Comparison of ENCODE assay signal across 11 cellular contexts in the genomic region with DNA sequence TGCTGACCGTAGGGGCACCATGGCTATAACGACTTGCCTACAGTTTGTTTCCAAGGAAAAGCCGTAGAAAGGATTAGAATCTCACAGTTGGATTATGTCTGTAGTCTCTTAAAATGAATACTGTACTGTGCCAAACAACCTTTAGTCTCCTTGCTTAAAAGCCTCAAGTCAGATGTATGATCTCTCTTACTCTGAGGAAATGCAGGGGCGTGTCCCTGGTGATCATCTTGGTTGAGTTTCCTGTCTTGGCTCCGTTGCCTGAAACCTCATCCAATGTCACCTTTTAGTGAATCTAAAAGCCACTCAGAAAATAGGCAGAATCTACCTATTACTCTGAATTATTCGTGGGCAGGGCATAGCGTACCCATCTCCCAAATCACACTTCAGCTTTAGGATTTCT.
DNase-seq lines count a peak whose midpoint lies in the region; ATAC-seq and TF ChIP-seq lines count a peak whose summit lies in the region.
"Had no signal": no experiment of that assay in that cellular context is flagged by ENCODE, and none has a peak within 500 bp of the region (broad histone marks: within the 10 kb centered on the region; RNA-seq: fewer than 3 reads in every experiment).

No MANE protein-coding gene starts in this region.

- peaks cover 88% of the 10 kb centered on the region for H3K4me1 Mint-ChIP-seq in activated naive CD8-positive, alpha-beta T cell (ENCODE audit: low read depth)
- H3K4me1 Mint-ChIP-seq in naive B cell, result peaks cover 32 to 43% (median 34%) of the 10 kb centered on the region in 3 donors

- CTCF ChIA-PET in RWPE1 (lab: Yijun Ruan, JAX), result no interaction called here

- H3K27me3 Mint-ChIP-seq in activated naive CD8-positive, alpha-beta T cell, result no peaks in the 10 kb centered on the region
- no peaks in the 10 kb centered on the region for H3K27me3 Mint-ChIP-seq in naive B cell

- peaks cover 10% of the 10 kb centered on the region for H3K9me3 Mint-ChIP-seq in activated naive CD8-positive, alpha-beta T cell (ENCODE audit: low read depth)
- H3K9me3 Mint-ChIP-seq in naive B cell, result no peaks in the 10 kb centered on the region

- no peak for ATAC-seq in naive B cell (ENCODE audit: low read depth in 2 of 2)
- ATAC-seq in HG03378 (IDR thresholded peaks at IDR 0.05; ENCODE audit: unreplicated experiment), result no peak
- no peak for ATAC-seq in HG03439 (IDR thresholded peaks at IDR 0.05; ENCODE audit: unreplicated experiment)

- H3K36me3 ChIP-seq in WERI-Rb-1, result no peaks in the 10 kb centered on the region

- H3K4me3 ChIP-seq in WERI-Rb-1 (ENCODE audit: low read depth, low read length), result no peak overlapping the region

- peak overlapping the region; percentile 94 for H3K27ac Mint-ChIP-seq in activated naive CD8-positive, alpha-beta T cell
- H3K27ac Mint-ChIP-seq in naive B cell, result peak overlapping the region in 4 of 6 donors; percentile 29 to 78 (median 63)

- H3K27ac ChIP-seq in RWPE1 (no peak overlapping the region), WERI-Rb-1 (no peak overlapping the region)
- H3K27ac ChIP-seq: HL-60 had no signal

- peaks cover 6% of the 10 kb centered on the region for H3K36me3 Mint-ChIP-seq in activated naive CD8-positive, alpha-beta T cell
- H3K36me3 Mint-ChIP-seq in naive B cell, result no peaks in the 10 kb centered on the region

- H3K27me3 ChIP-seq in WERI-Rb-1 (ENCODE audit: insufficient read depth, low read depth, severe bottlenecking), result no peaks in the 10 kb centered on the region

- TF ChIP-seq CTCF in RWPE1 (conservative IDR thresholded peaks at IDR 0.05; ENCODE audit: low read depth), result no peak
- TF ChIP-seq CTCF in WERI-Rb-1 (IDR thresholded peaks at IDR 0.05; ENCODE audit: low read depth, low read length), result no peak

- DNase-seq in stimulated activated CD4-positive, alpha-beta T cell treated with anti-CD3 and anti-CD28 coated beads, Interleukin-15, amount 100 ng/mL, for 24 hours, result peak; percentile 67
- no peak for DNase-seq in stimulated activated CD4-positive, alpha-beta T cell treated with anti-CD3 and anti-CD28 coated beads, Interleukin-2, amount 100 ng/mL, for 48 hours
- DNase-seq in naive B cell (no peak), RWPE1 (ENCODE audit: low spot score) (no peak), WERI-Rb-1 (no peak)
- DNase-seq: anterior cingulate cortex, SK-N-SH had no signal

- POLR2A ChIA-PET in RWPE1 (lab: Yijun Ruan, JAX; ENCODE audit: low non-redundant PET), result no interaction called here

- no peaks in the 10 kb centered on the region for H3K9me3 ChIP-seq in WERI-Rb-1 (ENCODE audit: severe bottlenecking)
- H3K9me3 ChIP-seq: SK-N-SH had no signal

- H3K4me3 Mint-ChIP-seq in activated naive CD8-positive, alpha-beta T cell, result peak overlapping the region; percentile 76
- H3K4me3 Mint-ChIP-seq in naive B cell, result peak overlapping the region in 4 of 8 donors; percentile 5 to 52 (median 38)
